ENCODE assay signal across 8 cellular contexts in genomic region chr20:3209946-3210317, GRCh38. TPM values are rescaled to one million over a fixed set of nuclear protein-coding genes. Genes with fewer than 3 reads are reported as not detected.
DNase-seq lines count a peak whose midpoint lies in the region; ATAC-seq and TF ChIP-seq lines count a peak whose summit lies in the region.

No MANE protein-coding gene starts in this region.

- CTCF ChIA-PET in CD8-positive, alpha-beta T cell (lab: Charles Lee), result interaction anchor here (1.0 to 1.3 kb wide), 3 partner anchors 21 to 156 kb away, joined by 3 to 5 read pairs (median 3); no protein-coding TSS in a partner anchor

- H3K9me3 Mint-ChIP-seq in CD8-positive, alpha-beta T cell, result no peaks in the 10 kb centered on the region

- H3K27me3 ChIP-seq in CD8-positive, alpha-beta T cell (ENCODE audit: insufficient read depth, low read length), result no peaks in the 10 kb centered on the region
- H3K27me3 ChIP-seq in body of pancreas, result no peaks in the 10 kb centered on the region

- H3K9me3 ChIP-seq in CD8-positive, alpha-beta T cell (ENCODE audit: low read length), result no peaks in the 10 kb centered on the region
- H3K9me3 ChIP-seq in body of pancreas, result no peaks in the 10 kb centered on the region

- peaks cover 21% of the 10 kb centered on the region for H3K4me1 Mint-ChIP-seq in CD8-positive, alpha-beta T cell (ENCODE audit: low read depth)

- peak overlapping the region; percentile 91 for H3K27ac Mint-ChIP-seq in CD8-positive, alpha-beta T cell

- no peak for TF ChIP-seq POLR2A in body of pancreas (IDR thresholded peaks at IDR 0.05)

- TF ChIP-seq CTCF in CD8-positive, alpha-beta T cell (IDR thresholded peaks at IDR 0.05), result no peak
- no peak for TF ChIP-seq CTCF in body of pancreas (IDR thresholded peaks at IDR 0.05)

- H3K36me3 Mint-ChIP-seq in CD8-positive, alpha-beta T cell, result peaks cover 23% of the 10 kb centered on the region

- peaks cover 9% of the 10 kb centered on the region for H3K36me3 ChIP-seq in CD8-positive, alpha-beta T cell (ENCODE audit: insufficient read depth, low read length)
- H3K36me3 ChIP-seq in body of pancreas (replicated peaks in 1 of 2; ENCODE audit: insufficient read depth in 1 of 2, low read depth in 2 of 2), result peaks cover 0 to 3% of the 10 kb centered on the region in 2 donors

- intact Hi-C loops in CD8-positive, alpha-beta T cell (cut with DNase I, micrococcal nuclease), result loop anchor here in 1 of 2 experiments (5.0 to 10.0 kb wide), 3 partner anchors 158 to 335 kb away; partner anchors contain the start of genes DNAAF9 and PTPRA
- intact Hi-C loops in body of pancreas (cut with DNase I), result no loop called here
- intact Hi-C loops in left colon (cut with DNase I, micrococcal nuclease), result no loop called here

- H3K4me3 ChIP-seq in CD8-positive, alpha-beta T cell (ENCODE audit: low read depth, low read length), result peak overlapping the region; percentile 64
- peak overlapping the region; percentile 71 to 76 for H3K4me3 ChIP-seq in body of pancreas

- POLR2A ChIA-PET in CD8-positive, alpha-beta T cell (lab: Charles Lee), result interaction anchor here (1.4 to 1.5 kb wide), 2 partner anchors 13 to 15 kb away, joined by 3 to 5 read pairs; no protein-coding TSS in a partner anchor

- peaks cover 20% of the 10 kb centered on the region for H3K4me1 ChIP-seq in CD8-positive, alpha-beta T cell (ENCODE audit: insufficient read depth, low read length)
- H3K4me1 ChIP-seq in body of pancreas, result peaks cover 19% of the 10 kb centered on the region

- H3K27ac ChIP-seq in CD8-positive, alpha-beta T cell (ENCODE audit: low read depth, low read length), result peak overlapping the region; percentile 72
- peak overlapping the region in 2 of 4 donors; percentile 67 to 84 for H3K27ac ChIP-seq in body of pancreas

- no peak for DNase-seq in CD8-positive, alpha-beta T cell
- DNase-seq in KG1 (lab: John Stamatoyannopoulos, UW) (peak; percentile 21), body of pancreas (peak in 1 of 4 donors; percentile 14), left colon (no peak), superior temporal gyrus (ENCODE audit: extremely low spot score) (peak; percentile 23), NCI-H2029 treated with DMSO at 0.1 percent for 48 hours (lab: John Stamatoyannopoulos, UW) (no peak), D341Med (ENCODE audit: low spot score) (no peak)

- peak; percentile 22 for ATAC-seq in CD8-positive, alpha-beta T cell
- ATAC-seq in body of pancreas, result peak; percentile 39
- ATAC-seq in left colon, result peak; percentile 55
- ATAC-seq in GM18873 (IDR thresholded peaks at IDR 0.05; ENCODE audit: low FRiP score, unreplicated experiment), result no peak

- peak overlapping the region; percentile 88 for H3K4me3 Mint-ChIP-seq in CD8-positive, alpha-beta T cell

- H3K27me3 Mint-ChIP-seq in CD8-positive, alpha-beta T cell (ENCODE audit: low read depth), result no peaks in the 10 kb centered on the region

- WGBS in body of pancreas, 2 donors, result 1 to 3% methylated on average over 10 of the region's 10 CpGs

RNA-seq across cellular contexts. Expression of gene ITPA, which starts 0.6 kb away (rescaled TPM):
- 10 to 100 TPM; 19.4 to 21.3 TPM for total RNA-seq in CD8-positive, alpha-beta T cell
- total RNA-seq in body of pancreas, result 10 to 100 TPM; 31.4 to 36.3 TPM
- 10 to 100 TPM; 44.8 to 46.3 TPM for total RNA-seq in left colon

RNA-seq across cellular contexts. Expression of gene DDRGK1, which starts 5.5 kb away (rescaled TPM):
- total RNA-seq in CD8-positive, alpha-beta T cell, result 10 to 100 TPM; 40.6 to 43.5 TPM
- total RNA-seq in body of pancreas (10 to 100 TPM; 64.3 to 82.8 TPM), left colon (10 to 100 TPM; 50.4 to 70.3 TPM)

RNA-seq across cellular contexts. Expression of gene SLC4A11, which starts 29.1 kb away (rescaled TPM):
- under 1 TPM; 0.65 to 0.78 TPM for total RNA-seq in CD8-positive, alpha-beta T cell
- total RNA-seq in body of pancreas (under 1 TPM in 1 of 2 donors, not detected in 1; 0.52 TPM), left colon (under 1 TPM; 0.56 to 0.89 TPM)

RNA-seq across cellular contexts. Expression of gene LZTS3, which starts 36.6 kb away (rescaled TPM):
- total RNA-seq in CD8-positive, alpha-beta T cell, result 10 to 100 TPM; 37.4 to 41.9 TPM
- total RNA-seq in body of pancreas, result 10 to 100 TPM; 38.4 to 72.2 TPM
- 10 to 100 TPM in 1 of 2 donors, 1 to 10 TPM in 1; 5.5 to 10.9 TPM for total RNA-seq in left colon

RNA-seq across cellular contexts. Expression of gene FASTKD5, which starts 50.3 kb away (rescaled TPM):
- 10 to 100 TPM; 34.7 to 35.7 TPM for total RNA-seq in CD8-positive, alpha-beta T cell
- total RNA-seq in body of pancreas (1 to 10 TPM; 7.0 to 7.3 TPM), left colon (10 to 100 TPM; 15.4 to 16.5 TPM)

Comparison
In these comparisons a context has a peak if more than half of its experiments do, and no peak if none do; other contexts are left out.
1. DNase-seq: peak in KG1 (single experiment) and superior temporal gyrus (single experiment); none in CD8-positive, alpha-beta T cell (0 of 7), left colon (0 of 2), NCI-H2029 treated with DMSO at 0.1 percent for 48 hours (single experiment) and D341Med (single experiment).